ENCODE assay signal across 25 cellular contexts in the genomic region with DNA sequence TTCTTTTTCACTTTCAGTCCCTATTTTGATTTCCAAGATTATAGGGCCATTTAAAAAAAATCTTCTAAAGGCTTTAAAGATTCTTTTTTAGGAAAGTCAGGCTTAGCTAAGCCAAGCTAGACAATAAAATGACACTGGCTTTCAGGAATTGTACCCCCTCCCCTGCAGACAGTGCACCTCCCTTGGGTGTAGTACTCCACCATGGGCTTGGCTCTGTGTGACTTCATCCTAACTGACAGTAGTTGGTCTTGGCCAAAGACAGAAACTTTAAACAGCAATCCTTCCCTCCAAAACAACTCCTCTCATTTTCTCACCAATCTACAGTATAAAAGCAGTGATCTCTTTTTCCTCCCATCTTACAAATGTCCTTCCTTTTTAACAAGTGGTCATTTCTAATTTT.
"Had no signal": no experiment of that assay in that cellular context is flagged by ENCODE, and none has a peak within 500 bp of the region (broad histone marks: within the 10 kb centered on the region; RNA-seq: fewer than 3 reads in every experiment).

No MANE protein-coding gene starts in this region.

- H3K4me3 Mint-ChIP-seq: endodermal cell; immature natural killer cell; natural killer cell treated with Interleukin-12 subunit alpha and Interleukin-12 subunit beta and Interleukin-15 and Interleukin-18, amount 100 ng/mL, for 72 hours; neural progenitor cell; stimulated activated memory B cell treated with anti-CD40 and anti-IgM and Interleukin-4, amounts not matched to agents 10 μg/mL and 1 μg/mL and 100 μg/mL, for 72 hours; type B pancreatic cell had no signal

- H3K4me3 ChIP-seq: esophagus squamous epithelium, lower lobe of right lung, neural progenitor cell, right atrium auricular region, spleen, testis, tibial artery had no signal

- H3K36me3 Mint-ChIP-seq: immature natural killer cell; naive B cell; natural killer cell treated with Interleukin-12 subunit alpha and Interleukin-12 subunit beta and Interleukin-15 and Interleukin-18, amount 100 ng/mL, for 72 hours; neural progenitor cell; stimulated activated memory B cell treated with anti-CD40 and anti-IgM and Interleukin-4, amounts not matched to agents 10 μg/mL and 1 μg/mL and 100 μg/mL, for 72 hours; type B pancreatic cell had no signal

- ATAC-seq: left ventricle myocardium superior; lower lobe of right lung; sciatic nerve; stimulated activated memory B cell treated with anti-CD40 and anti-IgM and Interleukin-4, amounts not matched to agents 10 μg/mL and 1 μg/mL and 100 μg/mL, for 72 hours; stimulated activated naive CD8-positive, alpha-beta T cell treated with anti-CD3 and anti-CD28 coated beads, Interleukin-15, Interleukin-2, amounts not matched to agents 100 U/mL and 50 U/mL, for 24 hours had no signal

- DNase-seq: effector CD8-positive, alpha-beta T cell; endodermal cell; esophagus squamous epithelium; hypothalamus; immature natural killer cell; left ventricle myocardium superior; lower lobe of right lung; naive B cell; spleen; stimulated activated CD4-positive, alpha-beta T cell treated with anti-CD3 and anti-CD28 coated beads, Interleukin-4, amount 100 ng/mL, for 4 hours; stimulated activated naive CD8-positive, alpha-beta T cell treated with anti-CD3 and anti-CD28 coated beads, Interleukin-15, Interleukin-2, amounts not matched to agents 100 U/mL and 50 U/mL, for 24 hours; substantia nigra; testis; tibial artery had no signal

- H3K9me3 Mint-ChIP-seq: endodermal cell; immature natural killer cell; naive B cell; natural killer cell treated with Interleukin-12 subunit alpha and Interleukin-12 subunit beta and Interleukin-15 and Interleukin-18, amount 100 ng/mL, for 72 hours; neural progenitor cell; stimulated activated memory B cell treated with anti-CD40 and anti-IgM and Interleukin-4, amounts not matched to agents 10 μg/mL and 1 μg/mL and 100 μg/mL, for 72 hours; type B pancreatic cell had no signal

- H3K27me3 ChIP-seq: esophagus squamous epithelium, neural progenitor cell, right atrium auricular region, spleen, testis, tibial artery had no signal

- FAIRE-seq: colon, frontal cortex, keratinocyte had no signal

- H3K9me3 ChIP-seq: esophagus squamous epithelium, lower lobe of right lung, right atrium auricular region, spleen, testis, tibial artery had no signal

- H3K36me3 ChIP-seq: esophagus squamous epithelium, lower lobe of right lung, neural progenitor cell, right atrium auricular region, spleen, tibial artery had no signal

- H3K27me3 Mint-ChIP-seq: naive B cell had no signal

- H3K27ac ChIP-seq: esophagus squamous epithelium, lower lobe of right lung, neural progenitor cell, parathyroid adenoma, right atrium auricular region, spleen, testis, tibial artery had no signal

- H3K27ac Mint-ChIP-seq: endodermal cell; natural killer cell treated with Interleukin-12 subunit alpha and Interleukin-12 subunit beta and Interleukin-15 and Interleukin-18, amount 100 ng/mL, for 72 hours; neural progenitor cell; progenitor cell of endocrine pancreas; stimulated activated memory B cell treated with anti-CD40 and anti-IgM and Interleukin-4, amounts not matched to agents 10 μg/mL and 1 μg/mL and 100 μg/mL, for 72 hours; type B pancreatic cell had no signal

- H3K4me1 ChIP-seq: neural progenitor cell, parathyroid adenoma had no signal

- H3K4me1 Mint-ChIP-seq: immature natural killer cell had no signal
